ENCODE assay signal across 10 cellular contexts in genomic region chr1:28640766-28641165, GRCh38. TPM values are rescaled to one million over a fixed set of nuclear protein-coding genes. Genes with fewer than 3 reads are reported as not detected.
A peak's percentile ranks its signal among the peaks of the same experiment; 100 is the strongest.
DNase-seq lines count a peak whose midpoint lies in the region; ATAC-seq and TF ChIP-seq lines count a peak whose summit lies in the region.
"Had no signal": no experiment of that assay in that cellular context is flagged by ENCODE, and none has a peak within 500 bp of the region (broad histone marks: within the 10 kb centered on the region; RNA-seq: fewer than 3 reads in every experiment).

No MANE protein-coding gene starts in this region.

- no peaks in the 10 kb centered on the region for H3K36me3 Mint-ChIP-seq in chondrocyte (ENCODE audit: low read depth)

- TF ChIP-seq CTCF in AG09309 (IDR thresholded peaks at IDR 0.05; ENCODE audit: control insufficient read depth, insufficient read depth, low read depth, low read length, missing control alignments) (peak; percentile 27), GM13976 (IDR thresholded peaks at IDR 0.05; ENCODE audit: borderline replicate concordance, control extremely low read depth, extremely low read depth, insufficient read depth, missing control alignments) (peak; percentile 26), chondrocyte (IDR thresholded peaks at IDR 0.05) (peak; percentile 50), colonic mucosa (IDR thresholded peaks at IDR 0.05) (no peak)

- no peak overlapping the region for H3K27ac ChIP-seq in colonic mucosa
- H3K27ac ChIP-seq: lower lobe of right lung had no signal

- no peaks in the 10 kb centered on the region for H3K27me3 ChIP-seq in colonic mucosa

- H3K4me1 ChIP-seq in colonic mucosa: peaks cover 12% of the 10 kb centered on the region

- no peak overlapping the region for H3K4me3 ChIP-seq in AG09309 (ENCODE audit: control insufficient read depth, low read depth, low read length)
- H3K4me3 ChIP-seq in colonic mucosa: no peak overlapping the region
- H3K4me3 ChIP-seq: lower lobe of right lung had no signal

- no peak overlapping the region for H3K4me3 Mint-ChIP-seq in chondrocyte (ENCODE audit: unreplicated experiment)

- H3K27ac Mint-ChIP-seq in chondrocyte (ENCODE audit: unreplicated experiment): peak overlapping the region; percentile 99

- H3K4me1 Mint-ChIP-seq in chondrocyte (ENCODE audit: low read depth): peaks cover 38% of the 10 kb centered on the region

- no peaks in the 10 kb centered on the region for H3K9me3 ChIP-seq in colonic mucosa
- H3K9me3 ChIP-seq: lower lobe of right lung had no signal

- ATAC-seq in left lobe of liver (no peak), HG02973 (IDR thresholded peaks at IDR 0.05; ENCODE audit: unreplicated experiment) (no peak)
- ATAC-seq: lower lobe of right lung had no signal

- no peaks in the 10 kb centered on the region for H3K27me3 Mint-ChIP-seq in chondrocyte (ENCODE audit: low read depth)

- H3K9ac ChIP-seq in colonic mucosa (ENCODE audit: low read depth in 2 of 2, low read length in 2 of 2): no peak overlapping the region

- no peak for DNase-seq in AG09309 (ENCODE audit: low read depth)
- no peak for DNase-seq in GM13976 (ENCODE audit: low spot score)
- peak; percentile 10 to 48 (median 14) for DNase-seq in T-helper 1 cell
- DNase-seq in chondrocyte (ENCODE audit: low spot score): no peak
- DNase-seq in ecto neural progenitor cell (ENCODE audit: low spot score): no peak
- DNase-seq in left lobe of liver (ENCODE audit: low spot score): no peak
- no peak for DNase-seq in colonic mucosa
- DNase-seq: lower lobe of right lung had no signal

- in situ Hi-C loops in GM13976 (cut with MboI; ENCODE audit: low sequenced_read_pairs, unreplicated experiment): no loop called here

- no peaks in the 10 kb centered on the region for H3K36me3 ChIP-seq in colonic mucosa
- H3K36me3 ChIP-seq: lower lobe of right lung had no signal

- no peaks in the 10 kb centered on the region for H3K9me3 Mint-ChIP-seq in chondrocyte (ENCODE audit: low read depth)

- intact Hi-C loops in colonic mucosa (cut with DNase I): loop anchor here (5.0 kb wide), 1 partner anchor 97 kb away; the partner anchor contains the start of gene YTHDF2

RNA-seq across cellular contexts. Expression of gene TAF12, which starts 2.1 kb away (rescaled TPM):
- total RNA-seq in chondrocyte (19.4 to 27.6 TPM (median 22.8 TPM) in 3 replicates), left lobe of liver (8.4 TPM), colonic mucosa (10 to 100 TPM; 14.5 to 16.9 TPM)

RNA-seq across cellular contexts. Expression of gene RNU11, which starts 7.6 kb away (rescaled TPM):
- total RNA-seq in chondrocyte (not detected in 3 replicates), left lobe of liver (not detected), colonic mucosa (not detected)
- total RNA-seq: lower lobe of right lung, temporal lobe had no signal

RNA-seq across cellular contexts. Expression of gene GMEB1, which starts 27.8 kb away (rescaled TPM):
- total RNA-seq in chondrocyte (10.9 to 12.6 TPM (median 12.4 TPM) in 3 replicates), left lobe of liver (3.3 TPM), colonic mucosa (10 to 100 TPM; 14.0 to 14.9 TPM)

RNA-seq across cellular contexts. Expression of gene RAB42, which starts 48.7 kb away (rescaled TPM):
- total RNA-seq in chondrocyte (1.3 to 2.6 TPM (median 2.3 TPM) in 3 replicates), left lobe of liver (0.75 TPM), colonic mucosa (1 to 10 TPM in 1 of 2 donors, under 1 TPM in 1; 0.99 to 2.3 TPM)

Comparison
In these comparisons a context has a peak if more than half of its experiments do, and no peak if none do; other contexts are left out.
1. DNase-seq: peak in T-helper 1 cell (5 of 5); none in AG09309 (single experiment), GM13976 (single experiment), chondrocyte (single experiment), ecto neural progenitor cell (single experiment), left lobe of liver (single experiment) and colonic mucosa (single experiment).